Comparison of ENCODE assay signal across 8 cellular contexts in the genomic region with DNA sequence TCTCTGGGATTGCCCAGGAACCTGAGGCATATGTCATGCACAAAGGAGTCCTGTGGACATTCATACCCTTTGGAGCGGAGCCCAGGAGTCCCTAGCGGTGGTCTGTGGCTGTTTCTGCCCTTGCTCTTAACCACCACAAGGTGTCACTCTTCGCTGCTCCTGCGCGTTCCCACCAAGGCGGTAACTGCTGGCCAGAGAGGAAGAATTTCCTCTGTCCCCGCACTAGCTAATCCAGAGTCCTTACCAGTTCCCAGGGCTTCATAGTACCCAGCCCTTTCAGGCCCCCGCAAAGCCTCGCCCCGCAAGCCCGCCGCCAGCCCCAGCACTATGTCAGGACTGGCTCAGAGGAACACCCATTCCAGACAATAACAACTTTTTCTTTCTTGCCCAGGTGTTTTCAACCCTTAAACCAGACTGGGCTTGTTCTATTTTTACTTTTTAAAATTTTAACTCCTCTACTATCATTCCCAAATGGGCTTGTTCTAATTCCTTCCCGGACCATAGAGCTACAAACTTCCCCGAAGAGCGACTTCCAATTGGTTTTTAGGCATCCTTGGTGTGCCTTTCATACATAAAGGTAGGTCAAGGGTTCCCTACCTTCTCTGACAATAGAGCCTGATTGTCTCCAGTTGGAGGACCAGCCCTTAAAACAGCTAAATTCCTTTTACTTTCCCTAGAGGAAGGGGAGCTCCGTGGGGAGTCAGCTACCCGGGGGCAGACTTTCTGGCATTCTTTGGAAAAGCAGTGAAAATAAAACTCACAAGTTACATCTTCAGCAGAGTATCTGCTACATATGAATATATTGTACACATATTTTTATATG. TPM values are rescaled to one million over a fixed set of nuclear protein-coding genes. Genes with fewer than 3 reads are reported as not detected.
A peak's percentile ranks its signal among the peaks of the same experiment; 100 is the strongest.
DNase-seq lines count a peak whose midpoint lies in the region; ATAC-seq, FAIRE-seq and TF ChIP-seq lines count a peak whose summit lies in the region.

No MANE protein-coding gene starts in this region.

- TF ChIP-seq POLR2A in HepG2 (IDR thresholded peaks at IDR 0.05; ENCODE audit: insufficient read depth in 1 of 2, low read depth in 2 of 2, low read length in 2 of 2), result no peak

- POLR2A ChIA-PET in HepG2 (lab: Yijun Ruan, JAX), result no interaction called here

- in situ Hi-C loops in HepG2 (cut with HindIII; ENCODE audit: extremely low pct_ligation_motif_present, low pct_unique_long_range_greater_than_20kb), result loop anchor here (5.0 kb wide), 1 partner anchor 162 kb away; no protein-coding TSS in a partner anchor

- H3K27me3 Mint-ChIP-seq in dendritic cell treated with granulocyte-macrophage colony-stimulating factor and Interleukin-4, amounts not matched to agents 40 ng/mL and 50 ng/mL, for 4 days, result no peaks in the 10 kb centered on the region

- TF ChIP-seq RAD21 in HepG2 (CRISPR knock-in tag; IDR thresholded peaks at IDR 0.05), result peak; percentile 94

- TF ChIP-seq EP300 in HepG2 (IDR thresholded peaks at IDR 0.05; ENCODE audit: low read depth in 2 of 2, low read length in 2 of 2) (no peak), HepG2 (CRISPR knock-in tag; IDR thresholded peaks at IDR 0.05; ENCODE audit: borderline replicate concordance) (no peak)

- H3K36me3 Mint-ChIP-seq in dendritic cell treated with granulocyte-macrophage colony-stimulating factor and Interleukin-4, amounts not matched to agents 40 ng/mL and 50 ng/mL, for 4 days (ENCODE audit: low read depth), result no peaks in the 10 kb centered on the region

- TF ChIP-seq CTCF in HepG2 (CRISPR knock-in tag; IDR thresholded peaks at IDR 0.05), result peak; percentile 98

- no peaks in the 10 kb centered on the region for H3K36me3 ChIP-seq in HepG2 (replicated peaks in 1 of 2; ENCODE audit: control insufficient read depth in 1 of 2, insufficient read depth in 2 of 2, low read length in 2 of 2)

- H3K4me1 Mint-ChIP-seq in dendritic cell treated with granulocyte-macrophage colony-stimulating factor and Interleukin-4, amounts not matched to agents 40 ng/mL and 50 ng/mL, for 4 days (ENCODE audit: low read depth), result peaks cover 22% of the 10 kb centered on the region

- WGBS in HepG2 (ENCODE audit: low lambda C conversion rate), result 5% methylated on average over 15 of the region's 17 CpGs

- no peak overlapping the region for H3K27ac ChIP-seq in HepG2 (ENCODE audit: extremely low read length, insufficient read depth, low read length)

- H3K9me3 ChIP-seq in HepG2 (ENCODE audit: low read length), result no peaks in the 10 kb centered on the region

- H3K9me3 Mint-ChIP-seq in dendritic cell treated with granulocyte-macrophage colony-stimulating factor and Interleukin-4, amounts not matched to agents 40 ng/mL and 50 ng/mL, for 4 days, result no peaks in the 10 kb centered on the region

- H4K20me1 ChIP-seq in HepG2 (ENCODE audit: insufficient read depth, low read length), result no peaks in the 10 kb centered on the region

- CTCF ChIA-PET in HepG2 (lab: Yijun Ruan, JAX; ENCODE audit: low intra/inter-chr PET ratio, low total read pairs), result interaction anchor here (0.8 to 2.6 kb wide), 5 partner anchors 42 to 374 kb away, joined by 3 to 55 read pairs (median 4); no protein-coding TSS in a partner anchor

- peak overlapping the region; percentile 69 for H3K4me2 ChIP-seq in HepG2 (ENCODE audit: low read depth, low read length)

- H3K27me3 ChIP-seq in HepG2 (ENCODE audit: control insufficient read depth in 1 of 2, insufficient read depth in 2 of 2, low read length in 2 of 2), result no peaks in the 10 kb centered on the region

- H3K9ac ChIP-seq in HepG2 (ENCODE audit: insufficient read depth, low read depth, low read length), result peak overlapping the region; percentile 23; the same call in 1 of the 2 replicates

- H3K27ac Mint-ChIP-seq in dendritic cell treated with granulocyte-macrophage colony-stimulating factor and Interleukin-4, amounts not matched to agents 40 ng/mL and 50 ng/mL, for 4 days, result peak overlapping the region; percentile 61

- peak overlapping the region in 2 of 3 experiments; percentile 15 to 32; a peak in 2 of 6 replicates for H3K4me3 ChIP-seq in HepG2 (replicated peaks in 1 of 3; ENCODE audit: insufficient read depth in 1 of 3, low read depth in 2 of 3, low read length in 3 of 3)

- peak; percentile 93 for FAIRE-seq in HepG2 (lab: Jason Lieb, UNC)

- BruUV-seq in HepG2 (replicated peaks; lab: Mats Ljungman, UMichigan), result no TSS peak

- peak; percentile 88 for DNase-seq in A172 (ENCODE audit: low spot score)
- peak; percentile 71 for DNase-seq in NCI-H526 treated with DMSO at 0.1 percent for 48 hours (lab: John Stamatoyannopoulos, UW)
- peak; percentile 76 for DNase-seq in activated CD4-positive, alpha-beta T cell treated with anti-CD3 and anti-CD28 coated beads for 48 hours
- peak; percentile 84 for DNase-seq in HepG2 (ENCODE audit: low spot score)
- DNase-seq in stimulated activated CD4-positive, alpha-beta T cell treated with anti-CD3 and anti-CD28 coated beads, Interleukin-2, amount 100 ng/mL, for 4 hours (ENCODE audit: low read depth), result peak; percentile 40

- intact Hi-C loops in dendritic cell treated with granulocyte-macrophage colony-stimulating factor and Interleukin-4, amounts not matched to agents 40 ng/mL and 50 ng/mL, for 4 days (cut with micrococcal nuclease), result loop anchor here (2.0 to 10.0 kb wide), 3 partner anchors 102 to 285 kb away; no protein-coding TSS in a partner anchor
- intact Hi-C loops in HepG2 (cut with micrococcal nuclease; ENCODE audit: unreplicated experiment), result loop anchor here (1.0 to 5.0 kb wide), 3 partner anchors 162 to 373 kb away; no protein-coding TSS in a partner anchor

- H2AFZ ChIP-seq in HepG2 (ENCODE audit: low read length), result peak overlapping the region; percentile 2

- ATAC-seq in GM18519 (IDR thresholded peaks at IDR 0.05; ENCODE audit: low FRiP score, unreplicated experiment) (peak; percentile 64), HG03558 (IDR thresholded peaks at IDR 0.05; ENCODE audit: extremely low read depth, unreplicated experiment) (peak; percentile 62), HepG2 (peak; percentile 99)

- H3K4me1 ChIP-seq in HepG2 (ENCODE audit: insufficient read depth, low read length), result 0 out of 2 replicates have a peak, but pooled peaks cover 7% of the 10 kb centered on the region

- H3K79me2 ChIP-seq in HepG2 (ENCODE audit: insufficient read depth, low read length), result no peaks in the 10 kb centered on the region

- H3K4me3 Mint-ChIP-seq in dendritic cell treated with granulocyte-macrophage colony-stimulating factor and Interleukin-4, amounts not matched to agents 40 ng/mL and 50 ng/mL, for 4 days, result peak overlapping the region; percentile 17

TF ChIP-seq in HepG2, 621 proteins besides CTCF, POLR2A, EP300 and RAD21 (continues in another document):
- TF ChIP-seq FOSL2 (CRISPR knock-in tag; IDR thresholded peaks at IDR 0.05), result no peak; the same call in 1 of the 2 replicates
- TF ChIP-seq TRIM24 (CRISPR knock-in tag; IDR thresholded peaks at IDR 0.05), result no peak

RNA-seq across cellular contexts. Expression of a gene that starts 31.8 kb away (rescaled TPM):
- 1.8 and 8.3 TPM in 2 replicates for total RNA-seq in A172 (2014; rRNA removed; shearing (Covaris generic))
- total RNA-seq in HepG2 (2016; rRNA removed; fragmentation: Illumina TruSeq; extraction: Trizol), result 0.98 and 1.4 TPM in 2 replicates
- 0.09 and 1.2 TPM in 2 replicates for total RNA-seq in HepG2 (2016; cell fraction: cytosol; rRNA removed; fragmentation: Illumina TruSeq; extraction: Trizol; ENCODE audit: low read depth)
- 0.89 and 1.7 TPM in 2 replicates for total RNA-seq in HepG2 (2016; cell fraction: insoluble cytoplasmic fraction; rRNA removed; fragmentation: Illumina TruSeq; extraction: Trizol)
- 0.69 and 1.3 TPM in 2 replicates for total RNA-seq in HepG2 (2016; cell fraction: membrane; rRNA removed; fragmentation: Illumina TruSeq; extraction: Trizol)
- 0.78 and 1.6 TPM in 2 replicates for total RNA-seq in HepG2 (2016; cell fraction: nucleus; rRNA removed; fragmentation: Illumina TruSeq; extraction: Trizol)
- 0.59 and 0.61 TPM in 2 replicates for polyA plus RNA-seq in HepG2 (2011; rRNA removed)
- 0.31 and 0.60 TPM in 2 replicates for polyA plus RNA-seq in HepG2 (2011; cell fraction: cytosol; rRNA removed)
- polyA plus RNA-seq in HepG2 (2011; cell fraction: nucleus; rRNA removed), result 0.40 and 0.78 TPM in 2 replicates
- 0.52 and 0.92 TPM in 2 replicates for polyA plus RNA-seq in HepG2 (2012)
- 1.0 and 1.1 TPM in 2 replicates for polyA plus RNA-seq in HepG2 (2016; cell fraction: cytosol; fragmentation: Illumina TruSeq; extraction: Trizol; ENCODE audit: low read depth)
- 0.79 and 1.3 TPM in 2 replicates for polyA plus RNA-seq in HepG2 (2016; cell fraction: insoluble cytoplasmic fraction; fragmentation: Illumina TruSeq; extraction: Trizol; ENCODE audit: low read depth)
- polyA plus RNA-seq in HepG2 (2016; cell fraction: membrane; fragmentation: Illumina TruSeq; extraction: Trizol; ENCODE audit: low read depth), result 0.52 and 0.56 TPM in 2 replicates
- polyA plus RNA-seq in HepG2 (2016; cell fraction: nucleus; fragmentation: Illumina TruSeq; extraction: Trizol; ENCODE audit: insufficient read depth, low read depth), result 1.7 and 3.0 TPM in 2 replicates
- polyA minus RNA-seq in HepG2 (2011; rRNA and poly(A)+ RNA removed; ENCODE audit: low replicate concordance), result 0.54 and 2.1 TPM in 2 replicates
- 0.18 and 0.59 TPM in 2 replicates for polyA minus RNA-seq in HepG2 (2011; cell fraction: cytosol; rRNA and poly(A)+ RNA removed)
- 1.9 and 5.0 TPM in 2 replicates for polyA minus RNA-seq in HepG2 (2011; cell fraction: nucleus; rRNA and poly(A)+ RNA removed)

RNA-seq across cellular contexts. Expression of a gene that starts 54.8 kb away (rescaled TPM):
- total RNA-seq in A172 (2014; rRNA removed; shearing (Covaris generic)), result 82.9 and 90.4 TPM in 2 replicates
- total RNA-seq in HepG2 (2016; rRNA removed; fragmentation: Illumina TruSeq; extraction: Trizol), result 63.7 and 77.7 TPM in 2 replicates
- 11.5 and 13.8 TPM in 2 replicates for total RNA-seq in HepG2 (2016; cell fraction: cytosol; rRNA removed; fragmentation: Illumina TruSeq; extraction: Trizol; ENCODE audit: low read depth)
- total RNA-seq in HepG2 (2016; cell fraction: insoluble cytoplasmic fraction; rRNA removed; fragmentation: Illumina TruSeq; extraction: Trizol), result 60.1 and 83.0 TPM in 2 replicates
- 39.4 and 40.9 TPM in 2 replicates for total RNA-seq in HepG2 (2016; cell fraction: membrane; rRNA removed; fragmentation: Illumina TruSeq; extraction: Trizol)
- total RNA-seq in HepG2 (2016; cell fraction: nucleus; rRNA removed; fragmentation: Illumina TruSeq; extraction: Trizol), result 26.7 and 28.3 TPM in 2 replicates
- 39.8 and 44.2 TPM in 2 replicates for polyA plus RNA-seq in HepG2 (2011; rRNA removed)
- polyA plus RNA-seq in HepG2 (2011; cell fraction: cytosol; rRNA removed), result 31.8 and 47.0 TPM in 2 replicates
- 12.2 and 16.6 TPM in 2 replicates for polyA plus RNA-seq in HepG2 (2011; cell fraction: nucleus; rRNA removed)
- 42.4 and 48.2 TPM in 2 replicates for polyA plus RNA-seq in HepG2 (2012)
- polyA plus RNA-seq in HepG2 (2016; cell fraction: cytosol; fragmentation: Illumina TruSeq; extraction: Trizol; ENCODE audit: low read depth), result 13.2 and 14.3 TPM in 2 replicates
- polyA plus RNA-seq in HepG2 (2016; cell fraction: insoluble cytoplasmic fraction; fragmentation: Illumina TruSeq; extraction: Trizol; ENCODE audit: low read depth), result 79.7 and 93.5 TPM in 2 replicates
- 29.5 and 31.6 TPM in 2 replicates for polyA plus RNA-seq in HepG2 (2016; cell fraction: membrane; fragmentation: Illumina TruSeq; extraction: Trizol; ENCODE audit: low read depth)
- 39.0 and 42.2 TPM in 2 replicates for polyA plus RNA-seq in HepG2 (2016; cell fraction: nucleus; fragmentation: Illumina TruSeq; extraction: Trizol; ENCODE audit: insufficient read depth, low read depth)
- 32.4 and 58.8 TPM in 2 replicates for polyA minus RNA-seq in HepG2 (2011; rRNA and poly(A)+ RNA removed; ENCODE audit: low replicate concordance)
- 15.7 and 19.1 TPM in 2 replicates for polyA minus RNA-seq in HepG2 (2011; cell fraction: cytosol; rRNA and poly(A)+ RNA removed)
- polyA minus RNA-seq in HepG2 (2011; cell fraction: nucleus; rRNA and poly(A)+ RNA removed), result 11.7 and 13.3 TPM in 2 replicates
